23 cellular contexts compared by ENCODE assay signal in the genomic region with DNA sequence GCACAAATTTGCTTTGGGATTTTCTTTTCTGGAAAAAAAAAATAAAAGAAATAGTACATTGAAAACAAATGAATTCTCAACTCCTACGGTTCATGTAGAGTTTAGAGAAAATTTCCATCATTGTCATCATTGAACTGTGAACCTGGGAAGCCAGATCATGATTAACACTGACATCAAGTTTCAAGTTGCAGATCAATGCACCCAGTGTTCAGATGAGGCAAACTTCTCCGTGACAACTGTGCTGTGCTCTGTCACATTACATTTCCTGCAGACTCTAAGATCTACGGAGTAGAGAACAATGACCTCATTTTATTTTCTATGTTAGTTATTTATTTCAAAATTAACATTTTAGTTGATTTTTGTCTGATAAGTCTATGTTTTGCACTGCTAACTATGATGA.
"Had no signal": no experiment of that assay in that cellular context is flagged by ENCODE, and none has a peak within 500 bp of the region (broad histone marks: within the 10 kb centered on the region; RNA-seq: fewer than 3 reads in every experiment).

No MANE protein-coding gene starts in this region.

- H3K36me3 Mint-ChIP-seq: naive thymus-derived CD8-positive, alpha-beta T cell had no signal

- ATAC-seq: heart left ventricle; left ventricle myocardium superior; naive thymus-derived CD8-positive, alpha-beta T cell; stimulated activated naive B cell treated with anti-CD40 and anti-IgM and Interleukin-4, amounts not matched to agents 10 μg/mL and 1 μg/mL and 100 μg/mL, for 72 hours had no signal

- H3K4me3 Mint-ChIP-seq: activated B cell treated with CpG ODN at 0.5 μM for 24 hours; activated CD4-positive, alpha-beta T cell treated with anti-CD3 and anti-CD28 coated beads, Interleukin-2, amount 10 ng/mL, durations not matched to agents 7 days and 5 days; activated naive CD8-positive, alpha-beta T cell treated with anti-CD3 and anti-CD28 coated beads, Interleukin-2, amount 10 ng/mL, durations not matched to agents 7 days and 5 days; endodermal cell; mesothelial cell of epicardium; naive thymus-derived CD8-positive, alpha-beta T cell; stimulated activated naive B cell treated with anti-CD40 and anti-IgM and Interleukin-4, amounts not matched to agents 10 μg/mL and 1 μg/mL and 100 μg/mL, for 72 hours; T-helper 1 cell treated with Interleukin-12 subunit alpha and Interleukin-12 subunit beta and Interleukin-4 antibody, amounts not matched to agents 30 μg/mL and 1 μg/mL, for 36 hours; type B pancreatic cell had no signal

- H3K4me1 Mint-ChIP-seq: activated B cell treated with CpG ODN at 0.5 μM for 24 hours; activated CD4-positive, alpha-beta T cell treated with anti-CD3 and anti-CD28 coated beads, Interleukin-2, amount 10 ng/mL, durations not matched to agents 7 days and 5 days; activated naive CD8-positive, alpha-beta T cell treated with anti-CD3 and anti-CD28 coated beads, Interleukin-2, amount 10 ng/mL, durations not matched to agents 7 days and 5 days; endodermal cell; stimulated activated naive B cell treated with anti-CD40 and anti-IgM and Interleukin-4, amounts not matched to agents 10 μg/mL and 1 μg/mL and 100 μg/mL, for 72 hours had no signal

- H3K9me3 Mint-ChIP-seq: activated B cell treated with CpG ODN at 0.5 μM for 24 hours; activated CD4-positive, alpha-beta T cell treated with anti-CD3 and anti-CD28 coated beads, Interleukin-2, amount 10 ng/mL, durations not matched to agents 7 days and 5 days; activated naive CD8-positive, alpha-beta T cell treated with anti-CD3 and anti-CD28 coated beads, Interleukin-2, amount 10 ng/mL, durations not matched to agents 7 days and 5 days; endodermal cell; mesothelial cell of epicardium; naive thymus-derived CD8-positive, alpha-beta T cell; stimulated activated naive B cell treated with anti-CD40 and anti-IgM and Interleukin-4, amounts not matched to agents 10 μg/mL and 1 μg/mL and 100 μg/mL, for 72 hours; T-helper 1 cell treated with Interleukin-12 subunit alpha and Interleukin-12 subunit beta and Interleukin-4 antibody, amounts not matched to agents 30 μg/mL and 1 μg/mL, for 36 hours; type B pancreatic cell had no signal

- H3K27me3 ChIP-seq: esophagus squamous epithelium, heart left ventricle, vagina had no signal

- H3K27ac Mint-ChIP-seq: activated B cell treated with CpG ODN at 0.5 μM for 24 hours; activated CD4-positive, alpha-beta T cell treated with anti-CD3 and anti-CD28 coated beads, Interleukin-2, amount 10 ng/mL, durations not matched to agents 7 days and 5 days; activated naive CD8-positive, alpha-beta T cell treated with anti-CD3 and anti-CD28 coated beads, Interleukin-2, amount 10 ng/mL, durations not matched to agents 7 days and 5 days; endodermal cell; mesothelial cell of epicardium; naive thymus-derived CD8-positive, alpha-beta T cell; progenitor cell of endocrine pancreas; stimulated activated naive B cell treated with anti-CD40 and anti-IgM and Interleukin-4, amounts not matched to agents 10 μg/mL and 1 μg/mL and 100 μg/mL, for 72 hours; T-helper 1 cell treated with Interleukin-12 subunit alpha and Interleukin-12 subunit beta and Interleukin-4 antibody, amounts not matched to agents 30 μg/mL and 1 μg/mL, for 36 hours; type B pancreatic cell had no signal

- H3K9me3 ChIP-seq: esophagus squamous epithelium, heart left ventricle, thoracic aorta, vagina had no signal

- H3K27ac ChIP-seq: esophagus squamous epithelium, heart left ventricle, vagina had no signal

- H3K27me3 Mint-ChIP-seq: activated B cell treated with CpG ODN at 0.5 μM for 24 hours; activated CD4-positive, alpha-beta T cell treated with anti-CD3 and anti-CD28 coated beads, Interleukin-2, amount 10 ng/mL, durations not matched to agents 7 days and 5 days; naive thymus-derived CD8-positive, alpha-beta T cell; progenitor cell of endocrine pancreas; stimulated activated naive B cell treated with anti-CD40 and anti-IgM and Interleukin-4, amounts not matched to agents 10 μg/mL and 1 μg/mL and 100 μg/mL, for 72 hours; type B pancreatic cell had no signal

- H3K4me3 ChIP-seq: esophagus squamous epithelium, heart left ventricle, thoracic aorta, vagina had no signal

- DNase-seq: activated B cell treated with CpG ODN at 0.5 μM for 24 hours; activated CD4-positive, alpha-beta T cell treated with anti-CD3 and anti-CD28 coated beads, Interleukin-2, amount 10 ng/mL, durations not matched to agents 7 days and 5 days; activated CD8-positive, alpha-beta memory T cell treated with anti-CD3 and anti-CD28 coated beads for 24 hours; activated CD8-positive, alpha-beta memory T cell treated with anti-CD3 and anti-CD28 coated beads, Interleukin-2, amount 50 U/mL, for 4 hours; activated gamma-delta T cell; activated naive CD8-positive, alpha-beta T cell treated with anti-CD3 and anti-CD28 coated beads, Interleukin-2, amount 10 ng/mL, durations not matched to agents 7 days and 5 days; amygdala; cerebellar nuclear complex; cortex of kidney; endodermal cell; esophagus squamous epithelium; heart left ventricle; left ventricle myocardium superior; mammary epithelial cell; naive thymus-derived CD8-positive, alpha-beta T cell; retina; stimulated activated naive B cell treated with anti-CD40 and anti-IgM and Interleukin-4, amounts not matched to agents 10 μg/mL and 1 μg/mL and 100 μg/mL, for 72 hours had no signal
